Comparison of ENCODE assay signal across 8 cellular contexts in the genomic region with DNA sequence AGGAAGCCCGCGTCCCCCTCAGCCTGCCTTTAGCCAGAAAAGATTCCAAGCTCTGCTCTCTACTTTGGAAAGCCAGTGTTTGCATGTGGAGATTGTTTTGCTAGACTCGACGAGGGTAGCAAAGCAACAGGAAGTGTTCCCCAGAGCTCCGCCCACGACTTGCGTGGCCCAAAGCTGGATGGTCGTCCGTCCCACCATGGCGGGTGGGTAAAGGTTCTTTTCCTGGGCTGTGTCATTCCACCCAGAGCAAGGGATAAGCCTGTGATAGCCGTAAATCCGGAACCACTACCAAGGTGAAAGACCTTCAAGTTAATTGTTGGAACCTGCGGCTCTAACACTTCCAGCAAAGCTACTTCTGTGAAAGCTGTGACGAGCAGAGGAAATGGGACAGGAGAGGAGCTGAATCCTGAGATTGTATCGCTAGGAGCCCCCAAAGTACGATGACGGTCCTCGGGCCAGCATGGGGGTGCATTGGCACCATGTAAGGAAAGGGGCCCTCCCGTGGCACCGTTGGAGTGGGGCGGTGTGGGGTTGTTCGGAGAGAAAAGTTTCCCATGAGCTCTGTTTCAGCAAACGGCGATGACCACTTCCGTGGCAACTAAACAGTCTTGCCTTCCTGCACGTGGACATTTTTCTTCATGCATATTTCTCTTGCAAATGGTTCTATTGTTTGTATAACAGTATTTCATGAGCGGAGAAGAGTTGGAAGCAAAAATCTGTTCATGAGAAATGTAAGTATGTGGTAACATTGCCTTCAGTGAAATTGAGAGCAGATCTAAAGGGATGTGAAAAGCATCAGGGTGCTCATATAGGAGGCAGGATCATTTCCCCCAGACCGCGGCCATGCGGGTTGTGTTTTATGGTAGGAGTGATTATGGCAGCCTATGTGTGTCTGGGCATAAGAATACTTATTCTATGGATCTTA. TPM values are rescaled to one million over a fixed set of nuclear protein-coding genes. Genes with fewer than 3 reads are reported as not detected.
DNase-seq lines count a peak whose midpoint lies in the region; ATAC-seq, FAIRE-seq and TF ChIP-seq lines count a peak whose summit lies in the region.

No MANE protein-coding gene starts in this region.

- intact Hi-C loops in Right ventricle myocardium superior (cut with DNase I), result no loop called here

- DNase-seq in GM19239 (ENCODE audit: insufficient read length, low spot score) (peak; percentile 38), T-cell (peak in 33 of 34 experiments; percentile 37 to 73 (median 52)), Right ventricle myocardium superior (peak; percentile 59), NK-92 (lab: John Stamatoyannopoulos, UW; ENCODE audit: unreplicated experiment) (no peak), omental fat pad (ENCODE audit: low spot score) (no peak), GM03348 (ENCODE audit: low spot score) (no peak)
- peak; percentile 66 for DNase-seq in stimulated activated CD8-positive, alpha-beta memory T cell treated with anti-CD3 and anti-CD28 coated beads, Interleukin-4, amount 100 ng/mL, for 48 hours

- H3K27ac Mint-ChIP-seq in T-cell, result peak overlapping the region; percentile 94 to 96

- CTCF ChIA-PET in T-cell (lab: Charles Lee), result interaction anchor here (0.6 to 1.7 kb wide), 6 partner anchors 9 to 87 kb away, joined by 3 to 5 read pairs (median 4); no protein-coding TSS in a partner anchor

- H3K4me1 Mint-ChIP-seq in T-cell, result peaks cover 80 to 91% (median 87%) of the 10 kb centered on the region in 3 donors

- peak overlapping the region; percentile 82 to 94 (median 82) for H3K4me3 Mint-ChIP-seq in T-cell

- H3K27me3 Mint-ChIP-seq in T-cell, result no peaks in the 10 kb centered on the region

- ATAC-seq in T-cell (replicated peaks in 1 of 4), result peak; percentile 65 to 71 (median 67)
- peak; percentile 28 for ATAC-seq in Right ventricle myocardium superior (ENCODE audit: poor library complexity)
- ATAC-seq in GM18870 (IDR thresholded peaks at IDR 0.05; ENCODE audit: unreplicated experiment), result no peak
- no peak for ATAC-seq in omental fat pad (ENCODE audit: low FRiP score)

- FAIRE-seq in GM19239 (lab: Jason Lieb, UNC), result peak; percentile 94

- peaks cover 0 to 4% (median 0%) of the 10 kb centered on the region in 3 donors for H3K9me3 Mint-ChIP-seq in T-cell

- POLR2A ChIA-PET in T-cell (lab: Charles Lee), result interaction anchor here in 1 of 2 donors (0.6 to 1.4 kb wide), 5 partner anchors 9 to 405 kb away, joined by 3 to 5 read pairs (median 3); no protein-coding TSS in a partner anchor

- peaks cover 49% of the 10 kb centered on the region for H3K36me3 Mint-ChIP-seq in T-cell

- TF ChIP-seq CTCF in omental fat pad (IDR thresholded peaks at IDR 0.05), result no peak

RNA-seq across cellular contexts. Expression of a gene that starts 8.3 kb away (rescaled TPM):
- total RNA-seq in T-cell, result 100 to 1,000 TPM in 1 of 5 donors, 10 to 100 TPM in 4; 77.7 to 103 (median 81.8) TPM
- 4.2 TPM for total RNA-seq in Right ventricle myocardium superior
- 10 to 100 TPM; 11.9 to 39.6 (median 28.7) TPM for total RNA-seq in omental fat pad

RNA-seq across cellular contexts. Expression of a gene that starts 53.6 kb away (rescaled TPM):
- total RNA-seq in T-cell, result not detected
- not detected for total RNA-seq in Right ventricle myocardium superior
- 1 to 10 TPM in 2 of 4 donors, under 1 TPM in 1, not detected in 1; 0.72 to 1.8 (median 1.2) TPM for total RNA-seq in omental fat pad

RNA-seq across cellular contexts. Expression of a gene that starts 55.9 kb away (rescaled TPM):
- total RNA-seq in T-cell (10 to 100 TPM; 55.2 to 82.5 (median 68.7) TPM), Right ventricle myocardium superior (10.5 TPM), omental fat pad (10 to 100 TPM in 3 of 4 donors, 1 to 10 TPM in 1; 8.5 to 87.3 (median 44.8) TPM)

Comparison
In these comparisons a context has a peak if more than half of its experiments do, and no peak if none do; other contexts are left out.
1. DNase-seq: peak in GM19239 (single experiment), T-cell (33 of 34), Right ventricle myocardium superior (single experiment) and stimulated activated CD8-positive, alpha-beta memory T cell treated with anti-CD3 and anti-CD28 coated beads, Interleukin-4, amount 100 ng/mL, for 48 hours (single experiment); none in NK-92 (single experiment), omental fat pad (single experiment) and GM03348 (single experiment).
2. ATAC-seq: peak in T-cell (4 of 4) and Right ventricle myocardium superior (single experiment); none in GM18870 (single experiment) and omental fat pad (single experiment).